Comparison of ENCODE assay signal across 2 cellular contexts in the genomic region with DNA sequence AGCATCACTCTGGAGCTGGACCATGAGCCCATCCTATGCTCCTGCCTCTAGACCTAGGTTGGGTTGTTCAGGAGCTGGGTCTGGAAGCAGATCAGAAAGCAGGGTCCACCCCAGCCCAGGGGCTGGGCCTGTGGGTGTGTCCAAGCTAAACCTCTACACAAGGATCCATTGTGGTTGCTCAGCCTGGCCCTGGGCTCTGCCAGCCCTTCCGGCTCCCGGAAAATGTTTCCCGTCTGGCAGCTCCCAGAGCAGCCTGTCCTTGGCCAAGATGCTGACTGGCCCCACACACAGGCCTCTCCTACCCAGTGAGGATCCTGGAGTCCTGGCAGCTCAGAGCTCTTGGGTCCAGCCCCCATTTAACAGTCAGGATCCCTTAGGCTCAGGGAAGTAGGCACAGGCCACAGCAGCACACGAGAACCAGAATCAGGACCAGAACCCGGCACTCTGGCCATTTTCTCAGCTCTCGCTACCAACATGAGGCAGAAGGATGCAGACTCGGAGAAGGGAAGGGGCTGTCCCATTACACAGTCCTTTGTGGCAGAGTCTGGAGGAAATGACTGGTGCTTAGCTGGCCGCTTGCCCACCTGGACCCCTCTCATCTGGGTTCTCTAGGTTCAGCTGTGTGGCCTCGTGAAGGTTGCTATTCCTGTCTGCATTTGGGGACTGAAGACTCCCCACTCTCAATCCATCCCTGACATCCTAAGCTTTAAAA.
TF ChIP-seq lines count a peak whose summit lies in the region.

No MANE protein-coding gene starts in this region.

TF ChIP-seq in GM12878, 131 proteins besides CTCF, POLR2A, EP300 and RAD21:
- TF ChIP-seq HDGF (IDR thresholded peaks at IDR 0.05) (0 out of 2 replicates have a peak, but pooled peaks have one; percentile 23), IRF4 (IDR thresholded peaks at IDR 0.05; ENCODE audit: low read depth, low read length) (no peak)
TF ChIP-seq in GM12878: peak in this region for 1.

TF ChIP-seq in HepG2, 621 proteins besides CTCF, POLR2A, EP300 and RAD21 (continues in another document):
- no peak for TF ChIP-seq HNRNPH1 (optimal IDR thresholded peaks at IDR 0.05; ENCODE audit: low read depth, low read length)
- TF ChIP-seq ZNF770 (CRISPR knock-in tag; IDR thresholded peaks at IDR 0.05) = 0 out of 2 replicates have a peak, but pooled peaks have one; percentile 19
- no peak for TF ChIP-seq ZBTB3 (CRISPR knock-in tag; IDR thresholded peaks at IDR 0.05; ENCODE audit: borderline replicate concordance, low read depth)
- TF ChIP-seq KLF12 (CRISPR knock-in tag; IDR thresholded peaks at IDR 0.05; ENCODE audit: borderline replicate concordance) = peak; percentile 51; the same call in 1 of the 2 replicates
- TF ChIP-seq ZNF850 (CRISPR knock-in tag; conservative IDR thresholded peaks at IDR 0.05) = no peak
- TF ChIP-seq SMAD1 (CRISPR knock-in tag; IDR thresholded peaks at IDR 0.05; ENCODE audit: borderline replicate concordance, low read depth) = no peak
- TF ChIP-seq, protein P1, sequence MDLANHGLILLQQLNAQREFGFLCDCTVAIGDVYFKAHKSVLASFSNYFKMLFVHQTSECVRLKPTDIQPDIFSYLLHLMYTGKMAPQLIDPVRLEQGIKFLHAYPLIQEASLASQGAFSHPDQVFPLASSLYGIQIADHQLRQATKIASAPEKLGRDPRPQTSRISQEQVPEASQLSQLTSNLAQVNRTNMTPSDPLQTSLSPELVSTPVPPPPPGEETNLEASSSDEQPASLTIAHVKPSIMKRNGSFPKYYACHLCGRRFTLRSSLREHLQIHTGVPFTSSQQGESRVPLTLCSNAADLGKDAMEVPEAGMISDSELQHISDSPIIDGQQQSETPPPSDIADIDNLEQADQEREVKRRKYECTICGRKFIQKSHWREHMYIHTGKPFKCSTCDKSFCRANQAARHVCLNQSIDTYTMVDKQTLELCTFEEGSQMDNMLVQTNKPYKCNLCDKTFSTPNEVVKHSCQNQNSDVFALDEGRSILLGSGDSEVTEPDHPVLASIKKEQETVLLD (CRISPR knock-in tag; IDR thresholded peaks at IDR 0.05; ENCODE audit: low read depth) = no peak
- no peak for TF ChIP-seq ZNF781 (CRISPR knock-in tag; IDR thresholded peaks at IDR 0.05; ENCODE audit: borderline replicate concordance, not compliant biosample characterization)
- TF ChIP-seq ZNF276 (CRISPR knock-in tag; IDR thresholded peaks at IDR 0.05; ENCODE audit: low read depth) = no peak
- TF ChIP-seq SOX13 (IDR thresholded peaks at IDR 0.05) = no peak
- TF ChIP-seq SOX13 (CRISPR knock-in tag; conservative IDR thresholded peaks at IDR 0.05 in 1 of 2, IDR thresholded peaks at IDR 0.05 in 1 of 2) = peak in 1 of 2 experiments; percentile 59; a peak in 1 of 4 replicates
- TF ChIP-seq GTF2F1 (IDR thresholded peaks at IDR 0.05; ENCODE audit: low read length) = no peak
- TF ChIP-seq ZNF3 (CRISPR knock-in tag; IDR thresholded peaks at IDR 0.05) = no peak
- no peak; the same call in 1 of the 2 replicates for TF ChIP-seq THAP9 (CRISPR knock-in tag; IDR thresholded peaks at IDR 0.05; ENCODE audit: borderline replicate concordance)
- no peak for TF ChIP-seq TEAD2 (CRISPR knock-in tag; IDR thresholded peaks at IDR 0.05)
- no peak for TF ChIP-seq ISX (CRISPR knock-in tag; conservative IDR thresholded peaks at IDR 0.05)
- no peak for TF ChIP-seq ZNF136 (CRISPR knock-in tag; IDR thresholded peaks at IDR 0.05; ENCODE audit: low read depth)
- TF ChIP-seq THYN1 (CRISPR knock-in tag; IDR thresholded peaks at IDR 0.05; ENCODE audit: borderline replicate concordance, low read depth) = no peak
- TF ChIP-seq SAP130 (CRISPR knock-in tag; IDR thresholded peaks at IDR 0.05; ENCODE audit: low read depth) = peak; percentile 76
- TF ChIP-seq ZBTB42 (CRISPR knock-in tag; IDR thresholded peaks at IDR 0.05) = no peak
- no peak for TF ChIP-seq ZNF235 (CRISPR knock-in tag; IDR thresholded peaks at IDR 0.05; ENCODE audit: borderline replicate concordance)
- no peak for TF ChIP-seq ZMYM2 (CRISPR knock-in tag; IDR thresholded peaks at IDR 0.05)
- TF ChIP-seq, protein P2, sequence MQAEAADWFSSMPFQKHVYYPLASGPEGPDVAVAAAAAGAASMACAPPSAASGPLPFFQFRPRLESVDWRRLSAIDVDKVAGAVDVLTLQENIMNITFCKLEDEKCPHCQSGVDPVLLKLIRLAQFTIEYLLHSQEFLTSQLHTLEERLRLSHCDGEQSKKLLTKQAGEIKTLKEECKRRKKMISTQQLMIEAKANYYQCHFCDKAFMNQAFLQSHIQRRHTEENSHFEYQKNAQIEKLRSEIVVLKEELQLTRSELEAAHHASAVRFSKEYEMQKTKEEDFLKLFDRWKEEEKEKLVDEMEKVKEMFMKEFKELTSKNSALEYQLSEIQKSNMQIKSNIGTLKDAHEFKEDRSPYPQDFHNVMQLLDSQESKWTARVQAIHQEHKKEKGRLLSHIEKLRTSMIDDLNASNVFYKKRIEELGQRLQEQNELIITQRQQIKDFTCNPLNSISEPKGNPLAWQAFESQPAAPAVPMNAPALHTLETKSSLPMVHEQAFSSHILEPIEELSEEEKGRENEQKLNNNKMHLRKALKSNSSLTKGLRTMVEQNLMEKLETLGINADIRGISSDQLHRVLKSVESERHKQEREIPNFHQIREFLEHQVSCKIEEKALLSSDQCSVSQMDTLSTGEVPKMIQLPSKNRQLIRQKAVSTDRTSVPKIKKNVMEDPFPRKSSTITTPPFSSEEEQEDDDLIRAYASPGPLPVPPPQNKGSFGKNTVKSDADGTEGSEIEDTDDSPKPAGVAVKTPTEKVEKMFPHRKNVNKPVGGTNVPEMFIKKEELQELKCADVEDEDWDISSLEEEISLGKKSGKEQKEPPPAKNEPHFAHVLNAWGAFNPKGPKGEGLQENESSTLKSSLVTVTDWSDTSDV (CRISPR knock-in tag; IDR thresholded peaks at IDR 0.05) = 0 out of 2 replicates have a peak, but pooled peaks have one; percentile 38
- no peak for TF ChIP-seq ZNF891 (CRISPR knock-in tag; IDR thresholded peaks at IDR 0.05)
- no peak for TF ChIP-seq IKZF1 (IDR thresholded peaks at IDR 0.05)
- peak; percentile 62; the same call in 1 of the 2 replicates for TF ChIP-seq ZNF609 (CRISPR knock-in tag; IDR thresholded peaks at IDR 0.05; ENCODE audit: borderline replicate concordance)
- TF ChIP-seq CENPT (CRISPR knock-in tag; IDR thresholded peaks at IDR 0.05; ENCODE audit: low read depth) = no peak
- no peak for TF ChIP-seq ZNF17 (CRISPR knock-in tag; IDR thresholded peaks at IDR 0.05)
- TF ChIP-seq NFE2L1 (CRISPR knock-in tag; IDR thresholded peaks at IDR 0.05; ENCODE audit: borderline replicate concordance) = no peak
- no peak for TF ChIP-seq KLF16 (CRISPR knock-in tag; IDR thresholded peaks at IDR 0.05)
